Comparison of ENCODE assay signal across 1 cellular context in the genomic region with DNA sequence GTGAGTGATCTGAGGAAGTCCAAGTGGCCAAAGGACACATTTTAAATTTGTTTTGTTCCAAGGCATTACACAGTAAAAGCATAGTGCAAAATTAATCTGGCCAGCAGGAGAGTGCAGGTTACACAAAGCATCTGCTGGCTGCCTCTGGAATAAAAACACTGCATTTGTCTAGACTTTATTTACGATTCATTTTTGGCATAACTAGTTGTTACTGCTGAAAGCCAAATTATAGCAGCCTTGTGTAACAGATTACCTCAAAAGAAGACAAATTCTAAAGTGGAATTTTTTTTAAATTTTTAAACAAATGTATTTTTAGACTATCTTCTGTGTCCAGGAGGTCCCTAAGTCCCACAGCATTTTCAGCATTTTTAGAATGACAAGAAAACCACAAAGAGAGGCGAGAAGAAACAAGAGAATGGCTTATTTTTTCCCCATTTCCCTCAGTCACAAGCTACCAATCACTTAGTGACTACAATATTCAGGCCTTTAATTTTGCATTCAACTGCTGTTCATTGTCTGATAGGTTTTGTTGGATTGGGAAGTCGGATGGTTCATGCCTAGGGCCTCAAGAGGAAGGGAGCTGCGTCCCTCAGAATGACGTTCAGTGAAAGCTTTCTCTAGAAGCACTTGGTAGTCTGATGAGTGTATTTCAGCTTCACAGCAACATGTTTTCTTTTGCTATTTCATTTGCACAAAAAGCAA.
TF ChIP-seq lines count a peak whose summit lies in the region.

No MANE protein-coding gene starts in this region.

TF ChIP-seq in IMR-90, 13 proteins besides CTCF, POLR2A, EP300 and RAD21 (continued from another document):
- TF ChIP-seq CHD1 (IDR thresholded peaks at IDR 0.05; ENCODE audit: low read depth, low read length) (no peak), SMC3 (IDR thresholded peaks at IDR 0.05; ENCODE audit: low read depth, low read length) (no peak), MAZ (IDR thresholded peaks at IDR 0.05; ENCODE audit: borderline replicate concordance, low read depth, low read length) (no peak), MAFK (IDR thresholded peaks at IDR 0.05; ENCODE audit: low read depth, low read length) (no peak)
